ENCODE assay signal across 11 cellular contexts in genomic region chr9:17005085-17005484, GRCh38.
DNase-seq lines count a peak whose midpoint lies in the region; ATAC-seq and TF ChIP-seq lines count a peak whose summit lies in the region.
"Had no signal": no experiment of that assay in that cellular context is flagged by ENCODE, and none has a peak within 500 bp of the region (broad histone marks: within the 10 kb centered on the region; RNA-seq: fewer than 3 reads in every experiment).

No MANE protein-coding gene starts in this region.

- dilution Hi-C loops in mammary epithelial cell (cut with HindIII; ENCODE audit: low sequenced_read_pairs), result no loop called here

- peak overlapping the region; percentile 40 for H2AFZ ChIP-seq in mammary epithelial cell (ENCODE audit: low read depth, low read length)

- no peak for TF ChIP-seq CTCF in mammary epithelial cell (conservative IDR thresholded peaks at IDR 0.05 in 1 of 2, IDR thresholded peaks at IDR 0.05 in 1 of 2; ENCODE audit: extremely low read depth in 1 of 2, insufficient read depth in 1 of 2, low read depth in 1 of 2, low read length in 2 of 2)

- H3K27ac ChIP-seq in mammary epithelial cell (ENCODE audit: insufficient read depth, low read depth, low read length), result no peak overlapping the region
- H3K27ac ChIP-seq: BLaER1 had no signal

- H3K4me3 Mint-ChIP-seq in naive thymus-derived CD8-positive, alpha-beta T cell, result no peak overlapping the region
- H3K4me3 Mint-ChIP-seq in activated T-helper 17 cell treated with anti-CD3 and anti-CD28 coated beads, Interleukin-2, amount 50 U/mL, for 72 hours, result no peak overlapping the region
- H3K4me3 Mint-ChIP-seq: activated T-cell treated with anti-CD3 and anti-CD28 coated beads, Interleukin-2, amount 50 U/mL, for 72 hours had no signal

- 41% methylated on average over 11 of the region's 11 CpGs for WGBS in mammary epithelial cell (ENCODE audit: low coverage, missing lambda C conversion rate)

- peaks cover 0 to 7% (median 0%) of the 10 kb centered on the region in 9 donors for H3K9me3 Mint-ChIP-seq in naive thymus-derived CD8-positive, alpha-beta T cell
- H3K9me3 Mint-ChIP-seq in activated T-helper 17 cell treated with anti-CD3 and anti-CD28 coated beads, Interleukin-2, amount 50 U/mL, for 72 hours, result peaks cover 8% of the 10 kb centered on the region

- no peak overlapping the region for H3K4me2 ChIP-seq in mammary epithelial cell (ENCODE audit: insufficient read depth, low read depth, low read length)
- H3K4me2 ChIP-seq: BLaER1 had no signal

- intact Hi-C loops in Right ventricle myocardium inferior (cut with DNase I), result no loop called here
- intact Hi-C loops in cardiac septum (cut with DNase I), result no loop called here
- intact Hi-C loops in mammary epithelial cell (cut with micrococcal nuclease), result no loop called here

- POLR2A ChIA-PET in naive thymus-derived CD8-positive, alpha-beta T cell (lab: Charles Lee), result no interaction called here

- no peaks in the 10 kb centered on the region for H3K4me1 Mint-ChIP-seq in naive thymus-derived CD8-positive, alpha-beta T cell
- H3K4me1 Mint-ChIP-seq in activated T-helper 17 cell treated with anti-CD3 and anti-CD28 coated beads, Interleukin-2, amount 50 U/mL, for 72 hours, result no peaks in the 10 kb centered on the region

- ATAC-seq in Right ventricle myocardium inferior (peak; percentile 82), left lobe of liver (peak; percentile 87)
- no peak for ATAC-seq in naive thymus-derived CD8-positive, alpha-beta T cell
- no peak for ATAC-seq in activated T-helper 17 cell treated with anti-CD3 and anti-CD28 coated beads, Interleukin-2, amount 50 U/mL, for 72 hours (replicated peaks)
- ATAC-seq: activated T-cell treated with anti-CD3 and anti-CD28 coated beads, Interleukin-2, amount 50 U/mL, for 72 hours had no signal

- CTCF ChIA-PET in mammary epithelial cell (lab: Charles Lee; ENCODE audit: low non-redundant PET), result no interaction called here

- no peaks in the 10 kb centered on the region for H3K4me1 ChIP-seq in mammary epithelial cell (ENCODE audit: insufficient read depth, low read length)
- H3K4me1 ChIP-seq: BLaER1 had no signal

- H3K9me3 ChIP-seq in mammary epithelial cell (replicated peaks; ENCODE audit: insufficient read depth, low read length), result no peaks in the 10 kb centered on the region
- H3K9me3 ChIP-seq: BLaER1 had no signal

- in situ Hi-C loops in mammary epithelial cell (cut with MboI; ENCODE audit: low sequenced_read_pairs in 2 of 2), result no loop called here

- H3K27ac Mint-ChIP-seq in naive thymus-derived CD8-positive, alpha-beta T cell, result no peak overlapping the region
- no peak overlapping the region for H3K27ac Mint-ChIP-seq in activated T-helper 17 cell treated with anti-CD3 and anti-CD28 coated beads, Interleukin-2, amount 50 U/mL, for 72 hours
- H3K27ac Mint-ChIP-seq: activated T-cell treated with anti-CD3 and anti-CD28 coated beads, Interleukin-2, amount 50 U/mL, for 72 hours had no signal

- no peak overlapping the region for H3K9ac ChIP-seq in mammary epithelial cell (ENCODE audit: insufficient read depth, low read length)
- H3K9ac ChIP-seq: BLaER1 had no signal

- DNase-seq in Right ventricle myocardium inferior (ENCODE audit: missing footprints), result peak; percentile 72
- DNase-seq in cardiac septum (ENCODE audit: low spot score), result no peak
- DNase-seq in mammary epithelial cell, result no peak
- DNase-seq in left lobe of liver (ENCODE audit: low spot score), result no peak
- DNase-seq in naive thymus-derived CD8-positive, alpha-beta T cell, result no peak
- no peak for DNase-seq in stimulated activated CD4-positive, alpha-beta T cell treated with anti-CD3 and anti-CD28 coated beads, Interleukin-4, amount 100 ng/mL, for 1 hour
- no peak for DNase-seq in retina
- DNase-seq: activated T-cell treated with anti-CD3 and anti-CD28 coated beads, Interleukin-2, amount 50 U/mL, for 72 hours; stimulated activated CD4-positive, alpha-beta T cell treated with anti-CD3 and anti-CD28 coated beads, Interleukin-15, amount 100 ng/mL, for 24 hours had no signal

- H3K4me3 ChIP-seq in mammary epithelial cell (replicated peaks in 1 of 3; ENCODE audit: insufficient read depth in 1 of 3, low read depth in 2 of 3, low read length in 3 of 3), result no peak overlapping the region
- H3K4me3 ChIP-seq: BLaER1 had no signal

- no peaks in the 10 kb centered on the region for H3K36me3 Mint-ChIP-seq in naive thymus-derived CD8-positive, alpha-beta T cell
- H3K36me3 Mint-ChIP-seq in activated T-helper 17 cell treated with anti-CD3 and anti-CD28 coated beads, Interleukin-2, amount 50 U/mL, for 72 hours (ENCODE audit: low read depth), result no peaks in the 10 kb centered on the region

- H3K79me2 ChIP-seq in mammary epithelial cell (ENCODE audit: insufficient read depth, low read length), result no peaks in the 10 kb centered on the region

- H3K36me3 ChIP-seq in mammary epithelial cell (ENCODE audit: insufficient read depth, low read length), result no peaks in the 10 kb centered on the region
- H3K36me3 ChIP-seq: BLaER1 had no signal

- BruUV-seq in mammary epithelial cell (replicated peaks; lab: Mats Ljungman, UMichigan), result no TSS peak

- peaks cover 4% of the 10 kb centered on the region for H3K27me3 ChIP-seq in mammary epithelial cell (ENCODE audit: insufficient read depth, low read length)
- H3K27me3 ChIP-seq: BLaER1 had no signal

- peaks cover 0 to 6% (median 0%) of the 10 kb centered on the region in 5 donors for H3K27me3 Mint-ChIP-seq in naive thymus-derived CD8-positive, alpha-beta T cell
- H3K27me3 Mint-ChIP-seq in activated T-helper 17 cell treated with anti-CD3 and anti-CD28 coated beads, Interleukin-2, amount 50 U/mL, for 72 hours, result no peaks in the 10 kb centered on the region

- H4K20me1 ChIP-seq in mammary epithelial cell (ENCODE audit: insufficient read depth, low read length), result no peaks in the 10 kb centered on the region
- H4K20me1 ChIP-seq: BLaER1 had no signal

Comparison
In these comparisons a context has a peak if more than half of its experiments do, and no peak if none do; other contexts are left out.
1. ATAC-seq: peak in Right ventricle myocardium inferior (single experiment) and left lobe of liver (single experiment); none in naive thymus-derived CD8-positive, alpha-beta T cell (0 of 2) and activated T-helper 17 cell treated with anti-CD3 and anti-CD28 coated beads, Interleukin-2, amount 50 U/mL, for 72 hours (single experiment).